ENCODE assay signal across 8 cellular contexts in the genomic region with DNA sequence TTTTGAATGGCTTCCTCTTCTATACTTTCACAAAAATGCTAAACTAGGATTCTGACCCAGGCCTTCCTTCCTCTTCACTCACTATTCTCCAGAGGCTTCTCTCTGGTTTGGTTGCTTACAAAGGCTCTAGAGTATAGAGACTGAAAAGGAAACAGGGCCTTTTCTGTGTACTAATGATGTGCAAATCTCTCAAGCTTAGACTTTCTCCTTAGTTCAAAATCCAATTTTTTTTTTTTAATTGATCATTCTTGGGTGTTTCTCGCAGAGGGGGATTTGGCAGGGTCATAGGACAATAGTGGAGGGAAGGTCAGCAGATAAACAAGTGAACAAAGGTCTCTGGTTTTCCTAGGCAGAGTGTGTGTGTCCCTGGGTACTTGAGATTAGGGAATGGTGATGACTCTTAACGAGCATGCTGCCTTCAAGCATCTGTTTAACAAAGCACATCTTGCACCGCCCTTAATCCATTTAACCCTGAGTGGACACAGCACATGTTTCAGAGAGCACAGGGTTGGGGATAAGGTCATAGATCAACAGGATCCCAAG. TPM values are rescaled to one million over a fixed set of nuclear protein-coding genes. Genes with fewer than 3 reads are reported as not detected.
DNase-seq lines count a peak whose midpoint lies in the region; ATAC-seq and TF ChIP-seq lines count a peak whose summit lies in the region.
"Not testable (repeated sequence)": the region's sequence is repeated elsewhere in the genome, so short reads cannot be mapped to it uniquely, and the experiment has no call there.
"Had no signal": no experiment of that assay in that cellular context is flagged by ENCODE, and none has a peak within 500 bp of the region (broad histone marks: within the 10 kb centered on the region; RNA-seq: fewer than 3 reads in every experiment).

No MANE protein-coding gene starts in this region.

- H3K36me3 ChIP-seq in CD4-positive, alpha-beta memory T cell (ENCODE audit: insufficient read depth, low read length); neural progenitor cell: not testable (repeated sequence)

- CTCF ChIA-PET in CD4-positive, alpha-beta memory T cell (lab: Charles Lee; ENCODE audit: partially characterized antibody); activated CD4-positive, alpha-beta memory T cell treated with anti-CD3 and anti-CD28 coated beads for 36 hours (lab: Charles Lee); activated naive CD4-positive, alpha-beta T cell treated with anti-CD3 and anti-CD28 coated beads, Interleukin-2, amount 10 ng/mL, durations not matched to agents 7 days and 5 days (lab: Charles Lee): not testable (repeated sequence)

- not testable (repeated sequence) for ATAC-seq in effector memory CD8-positive, alpha-beta T cell (replicated peaks)
- ATAC-seq in left lobe of liver, result peak; percentile 51

- H3K79me2 ChIP-seq in neural progenitor cell (ENCODE audit: low read depth), result not testable (repeated sequence)

- not testable (repeated sequence) for H3K4me1 ChIP-seq in CD4-positive, alpha-beta memory T cell (ENCODE audit: insufficient read depth, low read length); neural progenitor cell

- not testable (repeated sequence) for H3K27me3 Mint-ChIP-seq in CD4-positive, alpha-beta memory T cell; activated CD4-positive, alpha-beta memory T cell treated with anti-CD3 and anti-CD28 coated beads for 36 hours; activated naive CD4-positive, alpha-beta T cell treated with anti-CD3 and anti-CD28 coated beads, Interleukin-2, amount 10 ng/mL, durations not matched to agents 7 days and 5 days; effector memory CD8-positive, alpha-beta T cell; neural progenitor cell (ENCODE audit: insufficient read depth, low read depth)

- H3K27me3 ChIP-seq in CD4-positive, alpha-beta memory T cell (ENCODE audit: insufficient read depth, low read length); neural progenitor cell: not testable (repeated sequence)

- TF ChIP-seq CTCF in neural progenitor cell (IDR thresholded peaks at IDR 0.05), result not testable (repeated sequence)

- intact Hi-C loops in CD4-positive, alpha-beta memory T cell (cut with micrococcal nuclease); activated CD4-positive, alpha-beta memory T cell treated with anti-CD3 and anti-CD28 coated beads for 36 hours (cut with micrococcal nuclease): not testable (repeated sequence)

- H3K36me3 Mint-ChIP-seq in CD4-positive, alpha-beta memory T cell, result peaks cover 21 to 39% of the 10 kb centered on the region in 2 donors
- H3K36me3 Mint-ChIP-seq in activated CD4-positive, alpha-beta memory T cell treated with anti-CD3 and anti-CD28 coated beads for 36 hours, result peaks cover 20% of the 10 kb centered on the region
- H3K36me3 Mint-ChIP-seq in activated naive CD4-positive, alpha-beta T cell treated with anti-CD3 and anti-CD28 coated beads, Interleukin-2, amount 10 ng/mL, durations not matched to agents 7 days and 5 days, result peaks cover 26% of the 10 kb centered on the region
- peaks cover 59% of the 10 kb centered on the region for H3K36me3 Mint-ChIP-seq in effector memory CD8-positive, alpha-beta T cell (ENCODE audit: insufficient read depth)
- H3K36me3 Mint-ChIP-seq in neural progenitor cell, result not testable (repeated sequence)

- POLR2A ChIA-PET in CD4-positive, alpha-beta memory T cell (lab: Charles Lee; ENCODE audit: partially characterized antibody); activated CD4-positive, alpha-beta memory T cell treated with anti-CD3 and anti-CD28 coated beads for 36 hours (lab: Charles Lee): not testable (repeated sequence)

- H3K9ac ChIP-seq in neural progenitor cell, result not testable (repeated sequence)

- H3K9me3 Mint-ChIP-seq in CD4-positive, alpha-beta memory T cell; activated CD4-positive, alpha-beta memory T cell treated with anti-CD3 and anti-CD28 coated beads for 36 hours; activated naive CD4-positive, alpha-beta T cell treated with anti-CD3 and anti-CD28 coated beads, Interleukin-2, amount 10 ng/mL, durations not matched to agents 7 days and 5 days; effector memory CD8-positive, alpha-beta T cell; neural progenitor cell: not testable (repeated sequence)

- not testable (repeated sequence) for H3K4me1 Mint-ChIP-seq in CD4-positive, alpha-beta memory T cell; effector memory CD8-positive, alpha-beta T cell (ENCODE audit: low read depth in 2 of 2); neural progenitor cell
- peaks cover 18% of the 10 kb centered on the region for H3K4me1 Mint-ChIP-seq in activated CD4-positive, alpha-beta memory T cell treated with anti-CD3 and anti-CD28 coated beads for 36 hours (ENCODE audit: low read depth)
- peaks cover 16% of the 10 kb centered on the region for H3K4me1 Mint-ChIP-seq in activated naive CD4-positive, alpha-beta T cell treated with anti-CD3 and anti-CD28 coated beads, Interleukin-2, amount 10 ng/mL, durations not matched to agents 7 days and 5 days

- not testable (repeated sequence) for H4K20me1 ChIP-seq in neural progenitor cell (ENCODE audit: low read depth)

- not testable (repeated sequence) for H3K9me3 ChIP-seq in CD4-positive, alpha-beta memory T cell (ENCODE audit: control insufficient read depth in 1 of 2, low read length in 2 of 2); neural progenitor cell (ENCODE audit: low read depth)

- H3K4me3 ChIP-seq in CD4-positive, alpha-beta memory T cell (ENCODE audit: low read length in 2 of 2); neural progenitor cell: not testable (repeated sequence)

- H3K4me2 ChIP-seq in neural progenitor cell, result not testable (repeated sequence)

- DNase-seq in CD4-positive, alpha-beta memory T cell; activated CD4-positive, alpha-beta memory T cell treated with anti-CD3 and anti-CD28 coated beads for 36 hours; activated naive CD4-positive, alpha-beta T cell treated with anti-CD3 and anti-CD28 coated beads, Interleukin-2, amount 10 ng/mL, durations not matched to agents 7 days and 5 days; effector memory CD8-positive, alpha-beta T cell; left lobe of liver (ENCODE audit: low spot score); neural progenitor cell (ENCODE audit: low spot score): not testable (repeated sequence)

- H3F3A ChIP-seq in neural progenitor cell (ENCODE audit: low read depth), result not testable (repeated sequence)

- H3K27ac Mint-ChIP-seq in CD4-positive, alpha-beta memory T cell, result peak overlapping the region in 4 of 7 donors; percentile 25 to 64 (median 46)
- H3K27ac Mint-ChIP-seq in activated CD4-positive, alpha-beta memory T cell treated with anti-CD3 and anti-CD28 coated beads for 36 hours, result peak overlapping the region; percentile 5
- H3K27ac Mint-ChIP-seq in activated naive CD4-positive, alpha-beta T cell treated with anti-CD3 and anti-CD28 coated beads, Interleukin-2, amount 10 ng/mL, durations not matched to agents 7 days and 5 days, result peak overlapping the region; percentile 12
- H3K27ac Mint-ChIP-seq in effector memory CD8-positive, alpha-beta T cell, result peak overlapping the region; percentile 72 to 77
- not testable (repeated sequence) for H3K27ac Mint-ChIP-seq in neural progenitor cell

- H2AFZ ChIP-seq in neural progenitor cell (replicated peaks), result not testable (repeated sequence)

- not testable (repeated sequence) for H3K27ac ChIP-seq in CD4-positive, alpha-beta memory T cell (ENCODE audit: low read depth, low read length)
- peak overlapping the region; percentile 14 for H3K27ac ChIP-seq in neural progenitor cell

- H3K4me3 Mint-ChIP-seq in CD4-positive, alpha-beta memory T cell; activated CD4-positive, alpha-beta memory T cell treated with anti-CD3 and anti-CD28 coated beads for 36 hours; activated naive CD4-positive, alpha-beta T cell treated with anti-CD3 and anti-CD28 coated beads, Interleukin-2, amount 10 ng/mL, durations not matched to agents 7 days and 5 days; effector memory CD8-positive, alpha-beta T cell; neural progenitor cell: not testable (repeated sequence)

RNA-seq across cellular contexts. Expression of gene EXOSC6, which starts 27.7 kb away (rescaled TPM):
- 10 to 100 TPM; 43.5 to 44.1 TPM for total RNA-seq in CD4-positive, alpha-beta memory T cell
- polyA plus RNA-seq in CD4-positive, alpha-beta memory T cell, result 10 to 100 TPM in 1 of 2 donors, 1 to 10 TPM in 1; 6.6 to 11.9 TPM
- 10 to 100 TPM; 22.3 to 24.5 TPM for total RNA-seq in activated CD4-positive, alpha-beta memory T cell treated with anti-CD3 and anti-CD28 coated beads for 36 hours
- total RNA-seq in left lobe of liver, result 8.2 TPM
- 26.7 and 27.1 TPM in 2 replicates for total RNA-seq in neural progenitor cell (ENCODE audit: low replicate concordance)

RNA-seq across cellular contexts. Expression of gene CLEC18C, which starts 50.5 kb away (rescaled TPM):
- total RNA-seq in CD4-positive, alpha-beta memory T cell, result 1 to 10 TPM in 1 of 2 experiments, under 1 TPM in 1; 0.96 to 1.0 TPM
- polyA plus RNA-seq in CD4-positive, alpha-beta memory T cell, result not detected
- not detected for total RNA-seq in activated CD4-positive, alpha-beta memory T cell treated with anti-CD3 and anti-CD28 coated beads for 36 hours
- total RNA-seq in left lobe of liver (0.40 TPM), neural progenitor cell (ENCODE audit: low replicate concordance) (0.51 and 3.8 TPM in 2 replicates)
- total RNA-seq: CD4-positive, alpha-beta T cell had no signal
- polyA plus RNA-seq: GM23248 had no signal
